ENCODE assay signal across 8 cellular contexts in genomic region chr2:219161097-219161496, GRCh38. TPM values are rescaled to one million over a fixed set of nuclear protein-coding genes. Genes with fewer than 3 reads are reported as not detected.
A peak's percentile ranks its signal among the peaks of the same experiment; 100 is the strongest.
DNase-seq lines count a peak whose midpoint lies in the region; ATAC-seq and TF ChIP-seq lines count a peak whose summit lies in the region.

No MANE protein-coding gene starts in this region.

- no peak overlapping the region for H3K27ac Mint-ChIP-seq in activated naive CD4-positive, alpha-beta T cell treated with anti-CD3 and anti-CD28 coated beads for 36 hours
- H3K27ac Mint-ChIP-seq in type B pancreatic cell, result peak overlapping the region; percentile 96

- H3K27me3 Mint-ChIP-seq in activated naive CD4-positive, alpha-beta T cell treated with anti-CD3 and anti-CD28 coated beads for 36 hours (ENCODE audit: low read depth), result no peaks in the 10 kb centered on the region
- H3K27me3 Mint-ChIP-seq in type B pancreatic cell, result no peaks in the 10 kb centered on the region

- H3K36me3 Mint-ChIP-seq in activated naive CD4-positive, alpha-beta T cell treated with anti-CD3 and anti-CD28 coated beads for 36 hours (ENCODE audit: low read depth), result peaks cover 4% of the 10 kb centered on the region
- H3K36me3 Mint-ChIP-seq in type B pancreatic cell, result peaks cover 9% of the 10 kb centered on the region

- peaks cover 14% of the 10 kb centered on the region for H3K4me1 ChIP-seq in lower lobe of right lung

- H3K4me1 Mint-ChIP-seq in activated naive CD4-positive, alpha-beta T cell treated with anti-CD3 and anti-CD28 coated beads for 36 hours (ENCODE audit: low read depth), result peaks cover 13% of the 10 kb centered on the region
- peaks cover 21% of the 10 kb centered on the region for H3K4me1 Mint-ChIP-seq in type B pancreatic cell (ENCODE audit: unreplicated experiment)

- H3K27me3 ChIP-seq in lower lobe of right lung (ENCODE audit: low read depth), result no peaks in the 10 kb centered on the region

- H3K4me3 ChIP-seq in astrocyte of the spinal cord (ENCODE audit: low read depth, low read length), result peak overlapping the region; percentile 68
- H3K4me3 ChIP-seq in lower lobe of right lung, result peak overlapping the region; percentile 73

- no peaks in the 10 kb centered on the region for H3K9me3 ChIP-seq in lower lobe of right lung

- H3K36me3 ChIP-seq in lower lobe of right lung, result peaks cover 16% of the 10 kb centered on the region

- in situ Hi-C loops in astrocyte of the spinal cord (cut with HindIII; ENCODE audit: low sequenced_read_pairs), result no loop called here

- ATAC-seq in lower lobe of right lung (no peak), HG03354 (IDR thresholded peaks at IDR 0.05; ENCODE audit: poor library complexity, severe bottlenecking, unreplicated experiment) (no peak)

- TF ChIP-seq CTCF in astrocyte of the spinal cord (IDR thresholded peaks at IDR 0.05; ENCODE audit: low read depth, low read length) (no peak), lower lobe of right lung (IDR thresholded peaks at IDR 0.05) (no peak), type B pancreatic cell (conservative IDR thresholded peaks at IDR 0.05) (no peak)

- no peak for DNase-seq in activated naive CD4-positive, alpha-beta T cell treated with anti-CD3 and anti-CD28 coated beads for 36 hours
- no peak for DNase-seq in activated naive CD4-positive, alpha-beta T cell treated with Interleukin-2 at 50 U/mL for 16 hours
- no peak for DNase-seq in astrocyte of the spinal cord (ENCODE audit: low read depth, low spot score)
- no peak for DNase-seq in lower lobe of right lung
- no peak for DNase-seq in type B pancreatic cell (ENCODE audit: extremely low spot score, unreplicated experiment)
- DNase-seq in SKM-1 (lab: John Stamatoyannopoulos, UW; ENCODE audit: unreplicated experiment), result no peak
- DNase-seq in activated CD4-positive, CD25-positive, alpha-beta regulatory T cell treated with anti-CD3 and anti-CD28 coated beads, Interleukin-2, amount 50 U/mL, for 72 hours, result no peak

- H3K9me3 Mint-ChIP-seq in activated naive CD4-positive, alpha-beta T cell treated with anti-CD3 and anti-CD28 coated beads for 36 hours, result no peaks in the 10 kb centered on the region
- no peaks in the 10 kb centered on the region for H3K9me3 Mint-ChIP-seq in type B pancreatic cell

- H3K27ac ChIP-seq in lower lobe of right lung, result peak overlapping the region; percentile 91

- peak overlapping the region; percentile 80 for H3K4me3 Mint-ChIP-seq in activated naive CD4-positive, alpha-beta T cell treated with anti-CD3 and anti-CD28 coated beads for 36 hours
- H3K4me3 Mint-ChIP-seq in type B pancreatic cell, result peak overlapping the region; percentile 97

- CTCF ChIA-PET in activated naive CD4-positive, alpha-beta T cell treated with anti-CD3 and anti-CD28 coated beads for 36 hours (lab: Charles Lee), result interaction anchor here (6.2 to 6.6 kb wide), 2 partner anchors 12 to 134 kb away, joined by 67 to 70 read pairs; partner anchors contain the start of genes CNPPD1 and SLC23A3

- intact Hi-C loops in activated naive CD4-positive, alpha-beta T cell treated with anti-CD3 and anti-CD28 coated beads for 36 hours (cut with micrococcal nuclease), result loop anchor here (2.0 kb wide), 1 partner anchor 382 kb away; the partner anchor contains the start of gene CHPF
- intact Hi-C loops in lower lobe of right lung (cut with DNase I), result no loop called here

RNA-seq across cellular contexts. Expression of gene NHEJ1, which starts 0.5 kb away (rescaled TPM):
- total RNA-seq in activated naive CD4-positive, alpha-beta T cell treated with anti-CD3 and anti-CD28 coated beads for 36 hours, result 10 to 100 TPM; 24.4 to 26.6 TPM
- total RNA-seq in lower lobe of right lung, result 13.0 TPM
- total RNA-seq in type B pancreatic cell (ENCODE audit: low replicate concordance), result 17.9 and 19.6 TPM in 2 replicates

RNA-seq across cellular contexts. Expression of gene SLC23A3, which starts 8.7 kb away (rescaled TPM):
- under 1 TPM; 0.84 to 0.95 TPM for total RNA-seq in activated naive CD4-positive, alpha-beta T cell treated with anti-CD3 and anti-CD28 coated beads for 36 hours
- total RNA-seq in lower lobe of right lung, result 3.4 TPM
- total RNA-seq in type B pancreatic cell (ENCODE audit: low replicate concordance), result 5.5 and 6.1 TPM in 2 replicates

RNA-seq across cellular contexts. Expression of gene CNPPD1, which starts 15.6 kb away (rescaled TPM):
- total RNA-seq in activated naive CD4-positive, alpha-beta T cell treated with anti-CD3 and anti-CD28 coated beads for 36 hours, result 10 to 100 TPM; 27.0 to 31.4 TPM
- total RNA-seq in lower lobe of right lung (67.7 TPM), type B pancreatic cell (ENCODE audit: low replicate concordance) (37.8 and 54.0 TPM in 2 replicates)

RNA-seq across cellular contexts. Expression of gene RETREG2, which starts 17.0 kb away (rescaled TPM):
- 10 to 100 TPM; 44.0 to 44.1 TPM for total RNA-seq in activated naive CD4-positive, alpha-beta T cell treated with anti-CD3 and anti-CD28 coated beads for 36 hours
- 82.3 TPM for total RNA-seq in lower lobe of right lung
- 86.2 and 88.7 TPM in 2 replicates for total RNA-seq in type B pancreatic cell (ENCODE audit: low replicate concordance)

RNA-seq across cellular contexts. Expression of gene ZFAND2B, which starts 45.5 kb away (rescaled TPM):
- total RNA-seq in activated naive CD4-positive, alpha-beta T cell treated with anti-CD3 and anti-CD28 coated beads for 36 hours, result 10 to 100 TPM; 32.6 to 33.6 TPM
- 32.6 TPM for total RNA-seq in lower lobe of right lung
- total RNA-seq in type B pancreatic cell (ENCODE audit: low replicate concordance), result 25.9 and 28.2 TPM in 2 replicates
